ENCODE assay signal across 18 cellular contexts in genomic region chr11:26963764-26964163, GRCh38. TPM values are rescaled to one million over a fixed set of nuclear protein-coding genes. Genes with fewer than 3 reads are reported as not detected.
"Had no signal": no experiment of that assay in that cellular context is flagged by ENCODE, and none has a peak within 500 bp of the region (broad histone marks: within the 10 kb centered on the region; RNA-seq: fewer than 3 reads in every experiment).

No MANE protein-coding gene starts in this region.

- H3K27ac ChIP-seq: breast epithelium, prostate gland, testis had no signal

- H3K9me3 Mint-ChIP-seq: stimulated activated naive CD8-positive, alpha-beta T cell treated with anti-CD3 and anti-CD28 coated beads, Interleukin-15, amount 100 ng/mL, for 72 hours had no signal

- H3K27me3 ChIP-seq: breast epithelium, esophagus squamous epithelium, testis had no signal

- H3K9me3 ChIP-seq: breast epithelium, esophagus squamous epithelium, prostate gland, testis had no signal

- H3K4me1 Mint-ChIP-seq: activated CD8-positive, alpha-beta memory T cell treated with anti-CD3 and anti-CD28 coated beads, Interleukin-2, amount 10 ng/mL, durations not matched to agents 7 days and 5 days; naive B cell; stimulated activated naive CD8-positive, alpha-beta T cell treated with anti-CD3 and anti-CD28 coated beads, Interleukin-15, amount 100 ng/mL, for 72 hours had no signal

- DNase-seq: activated CD4-positive, alpha-beta T cell treated with anti-CD3 and anti-CD28 coated beads, Interleukin-2, amount 50 U/mL, for 4 hours; activated CD4-positive, CD25-positive, alpha-beta regulatory T cell treated with anti-CD3 and anti-CD28 coated beads, Interleukin-2, amount 50 U/mL, for 72 hours; activated CD8-positive, alpha-beta memory T cell treated with anti-CD3 and anti-CD28 coated beads, Interleukin-2, amount 10 ng/mL, durations not matched to agents 7 days and 5 days; activated effector memory CD4-positive, alpha-beta T cell treated with anti-CD3 and anti-CD28 coated beads, Interleukin-2, amount 50 U/mL, for 16 hours; activated T-cell treated with anti-CD3 and anti-CD28 coated beads, Interleukin-2, amount 50 U/mL, for 24 hours; anterior cingulate cortex; esophagus squamous epithelium; hippocampal formation; naive B cell; stimulated activated CD4-positive, alpha-beta T cell treated with anti-CD3 and anti-CD28 coated beads, Interleukin-15, amount 100 ng/mL, for 24 hours; stimulated activated CD4-positive, alpha-beta T cell treated with anti-CD3 and anti-CD28 coated beads, Interleukin-4, amount 100 ng/mL, for 24 hours; stimulated activated naive CD8-positive, alpha-beta T cell treated with anti-CD3 and anti-CD28 coated beads, Interleukin-15, amount 100 ng/mL, for 72 hours; testis had no signal

- H3K4me3 Mint-ChIP-seq: activated CD8-positive, alpha-beta memory T cell treated with anti-CD3 and anti-CD28 coated beads, Interleukin-2, amount 10 ng/mL, durations not matched to agents 7 days and 5 days; activated naive CD8-positive, alpha-beta T cell; activated T-cell treated with anti-CD3 and anti-CD28 coated beads, Interleukin-2, amount 50 U/mL, for 24 hours; naive B cell; stimulated activated naive CD8-positive, alpha-beta T cell treated with anti-CD3 and anti-CD28 coated beads, Interleukin-15, amount 100 ng/mL, for 72 hours had no signal

- ATAC-seq: activated CD8-positive, alpha-beta memory T cell treated with anti-CD3 and anti-CD28 coated beads, Interleukin-2, amount 10 ng/mL, durations not matched to agents 7 days and 5 days; stimulated activated naive CD8-positive, alpha-beta T cell treated with anti-CD3 and anti-CD28 coated beads, Interleukin-15, amount 100 ng/mL, for 72 hours had no signal

- H3K36me3 ChIP-seq: breast epithelium, esophagus squamous epithelium, prostate gland had no signal

- H3K27me3 Mint-ChIP-seq: activated CD8-positive, alpha-beta memory T cell treated with anti-CD3 and anti-CD28 coated beads, Interleukin-2, amount 10 ng/mL, durations not matched to agents 7 days and 5 days; activated naive CD8-positive, alpha-beta T cell; activated T-cell treated with anti-CD3 and anti-CD28 coated beads, Interleukin-2, amount 50 U/mL, for 24 hours; naive B cell; stimulated activated naive CD8-positive, alpha-beta T cell treated with anti-CD3 and anti-CD28 coated beads, Interleukin-15, amount 100 ng/mL, for 72 hours had no signal

- H3K36me3 Mint-ChIP-seq: activated CD8-positive, alpha-beta memory T cell treated with anti-CD3 and anti-CD28 coated beads, Interleukin-2, amount 10 ng/mL, durations not matched to agents 7 days and 5 days; activated naive CD8-positive, alpha-beta T cell; naive B cell had no signal

- H3K4me1 ChIP-seq: breast epithelium, prostate gland, testis had no signal

- H3K4me3 ChIP-seq: breast epithelium, esophagus squamous epithelium, lung, prostate gland, testis had no signal

- H3K27ac Mint-ChIP-seq: activated CD8-positive, alpha-beta memory T cell treated with anti-CD3 and anti-CD28 coated beads, Interleukin-2, amount 10 ng/mL, durations not matched to agents 7 days and 5 days; activated naive CD8-positive, alpha-beta T cell; activated T-cell treated with anti-CD3 and anti-CD28 coated beads, Interleukin-2, amount 50 U/mL, for 24 hours; naive B cell; stimulated activated naive CD8-positive, alpha-beta T cell treated with anti-CD3 and anti-CD28 coated beads, Interleukin-15, amount 100 ng/mL, for 72 hours had no signal

RNA-seq across cellular contexts. Expression of gene FIBIN, which starts 30.1 kb away (rescaled TPM):
- total RNA-seq: activated CD8-positive, alpha-beta memory T cell treated with anti-CD3 and anti-CD28 coated beads, Interleukin-2, amount 10 ng/mL, durations not matched to agents 7 days and 5 days; T-helper 2 cell treated with Interferon-gamma antibody and Interleukin-4, amounts not matched to agents 100 ng/mL and 5 ng/mL, for 36 hours had no signal
